In the genomic region with DNA sequence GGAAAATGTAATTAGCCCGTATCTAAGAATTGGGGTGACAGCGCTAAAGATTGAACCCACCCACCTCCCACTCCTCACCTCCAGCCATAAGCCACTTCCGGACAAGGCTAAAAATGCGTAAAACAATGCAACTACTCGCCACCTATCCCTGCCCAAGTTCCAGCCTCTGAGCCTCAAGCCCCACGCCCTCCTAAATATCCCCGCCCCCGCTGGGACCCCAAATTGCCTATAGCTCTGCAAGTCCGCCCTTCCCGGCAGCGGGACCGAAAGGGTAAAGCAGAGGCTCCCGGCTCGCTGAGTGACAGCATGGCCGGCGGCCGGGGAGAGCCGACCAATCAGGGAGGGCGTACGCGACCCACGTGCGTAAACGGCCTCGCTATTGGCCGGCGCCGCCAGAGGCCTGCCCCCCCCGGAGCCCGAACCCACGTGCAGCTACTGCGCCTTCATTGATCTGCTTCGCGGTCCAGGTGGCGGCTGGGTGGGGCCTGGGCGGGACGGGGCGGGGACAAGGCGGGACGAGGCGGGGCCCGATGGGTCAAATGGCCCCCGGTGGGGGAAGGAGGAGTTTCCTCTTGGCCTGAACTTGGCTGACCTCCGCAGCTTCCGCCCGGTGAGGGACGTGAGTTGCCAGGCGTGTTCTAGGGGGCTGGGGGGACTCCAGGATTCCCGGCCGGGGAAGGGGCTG, we compare ENCODE assay signal across 8 cellular contexts. TPM values are rescaled to one million over a fixed set of nuclear protein-coding genes. Genes with fewer than 3 reads are reported as not detected.
DNase-seq lines count a peak whose midpoint lies in the region; ATAC-seq and TF ChIP-seq lines count a peak whose summit lies in the region.

A gene (plus strand): TSS at position 564 of the 685 bp plus-strand sequence. CDS start 670 bp downstream, outside the sequence.

- peak within 1 kb of the TSS in 3 of 59 donors; percentile 17 to 32 (median 21) for H3K27ac ChIP-seq in dorsolateral prefrontal cortex

- 0 to 1% methylated on average over 26 to 46 of the region's 50 CpGs for WGBS in lower leg skin, 2 donors

- intact Hi-C loops in dorsolateral prefrontal cortex (cut with DNase I) (loop anchor here (1.0 to 5.0 kb wide), 2 partner anchors 55 to 60 kb away; no protein-coding TSS in a partner anchor), lower leg skin (cut with DNase I; ENCODE audit: low total_unique reads) (no loop called here)

- DNase-seq in CD1c-positive myeloid dendritic cell (ENCODE audit: extremely low spot score) (peak; percentile 96), NCI-H748 (lab: John Stamatoyannopoulos, UW; ENCODE audit: unreplicated experiment) (peak; percentile 94), dorsolateral prefrontal cortex (peak; percentile 92 to 97 (median 96)), lower leg skin (ENCODE audit: low spot score in 2 of 2) (peak; percentile 94 to 99)
- peak; percentile 80 to 90 for DNase-seq in activated CD4-positive, alpha-beta T cell treated with anti-CD3 and anti-CD28 coated beads, Interleukin-2, amount 50 U/mL, for 24 hours (ENCODE audit: low read depth in 1 of 2, low spot score in 1 of 2)
- DNase-seq in stimulated activated CD4-positive, alpha-beta T cell treated with anti-CD3 and anti-CD28 coated beads, Interleukin-4, amount 100 ng/mL, for 24 hours, result peak; percentile 94

- TF ChIP-seq POLR2A in lower leg skin (IDR thresholded peaks at IDR 0.05), result no peak

- ATAC-seq in GM19397 (IDR thresholded peaks at IDR 0.05; ENCODE audit: unreplicated experiment), result peak; percentile 94
- ATAC-seq in HG03558 (IDR thresholded peaks at IDR 0.05; ENCODE audit: extremely low read depth, unreplicated experiment), result peak; percentile 82

- H3K27me3 ChIP-seq in dorsolateral prefrontal cortex, result no peaks in the 10 kb centered on the region

- TF ChIP-seq CTCF in dorsolateral prefrontal cortex (IDR thresholded peaks at IDR 0.05 in 54 of 56, conservative IDR thresholded peaks at IDR 0.05 in 2 of 56; ENCODE audit: low read depth in 1 of 56, partially characterized antibody in 56 of 56) (peak in 3 of 56 donors; percentile 6 to 8 (median 8)), lower leg skin (IDR thresholded peaks at IDR 0.05) (no peak)

- peak within 1 kb of the TSS; percentile 36 to 74 (median 59) for H3K4me3 ChIP-seq in dorsolateral prefrontal cortex
- no peak within 1 kb of the TSS for H3K4me3 ChIP-seq in lower leg skin (ENCODE audit: low read depth, poor library complexity, severe bottlenecking)

RNA-seq across cellular contexts. Expression of the gene that starts here (rescaled TPM):
- total RNA-seq in dorsolateral prefrontal cortex (1 to 10 TPM in 60 of 120 experiments, under 1 TPM in 54, not detected in 6; 0.23 to 3.4 (median 1.1) TPM), lower leg skin (1 to 10 TPM in 2 of 4 donors, not detected in 2; 1.5 to 1.8 TPM)
